ENCODE assay signal across 15 cellular contexts in genomic region chr12:79367016-79367575, GRCh38.
DNase-seq lines count a peak whose midpoint lies in the region; ATAC-seq and TF ChIP-seq lines count a peak whose summit lies in the region.
"Had no signal": no experiment of that assay in that cellular context is flagged by ENCODE, and none has a peak within 500 bp of the region (broad histone marks: within the 10 kb centered on the region; RNA-seq: fewer than 3 reads in every experiment).

No MANE protein-coding gene starts in this region.

- H2AFZ ChIP-seq in PC-9: no peak overlapping the region

- H3K4me3 ChIP-seq in PC-9 (no peak overlapping the region), epithelial cell of esophagus (ENCODE audit: low read length) (no peak overlapping the region), prostate gland (no peak overlapping the region)

- H3F3A ChIP-seq in PC-9 (ENCODE audit: insufficient read depth, low read depth): peaks cover 4% of the 10 kb centered on the region; the same call in 1 of the 2 replicates

- no peak for TF ChIP-seq POLR2A in prostate gland (IDR thresholded peaks at IDR 0.05)

- no peaks in the 10 kb centered on the region for H3K79me2 ChIP-seq in PC-9 (ENCODE audit: low read depth)

- H3K9me3 ChIP-seq in PC-9 (ENCODE audit: insufficient read depth, low read depth): no peaks in the 10 kb centered on the region; the same call in 1 of the 2 replicates
- H3K9me3 ChIP-seq in prostate gland: no peaks in the 10 kb centered on the region

- TF ChIP-seq CTCF in PC-9 (conservative IDR thresholded peaks at IDR 0.05) (no peak), epithelial cell of esophagus (IDR thresholded peaks at IDR 0.05; ENCODE audit: insufficient read depth, low read depth, low read length, missing control alignments) (no peak), prostate gland (IDR thresholded peaks at IDR 0.05) (no peak)

- no TSS peak for BruUV-seq in PC-9 (replicated peaks; lab: Mats Ljungman, UMichigan)

- H3K4me2 ChIP-seq in PC-9: peak overlapping the region; percentile 44

- peak overlapping the region; percentile 31; the same call in 1 of the 2 replicates for H3K27ac ChIP-seq in PC-9
- H3K27ac ChIP-seq in prostate gland: no peak overlapping the region

- 19% methylated on average over 3 of the region's 3 CpGs for WGBS in prostate gland

- no peaks in the 10 kb centered on the region for H3K36me3 ChIP-seq in PC-9 (ENCODE audit: low read depth)
- no peaks in the 10 kb centered on the region for H3K36me3 ChIP-seq in prostate gland

- H3K27me3 ChIP-seq in PC-9 (ENCODE audit: insufficient read depth, low read depth) (no peaks in the 10 kb centered on the region), prostate gland (replicated peaks; ENCODE audit: insufficient read depth) (no peaks in the 10 kb centered on the region)

- CTCF ChIA-PET in PC-9 (lab: Charles Lee): no interaction called here

- intact Hi-C loops in PC-9 (cut with micrococcal nuclease; ENCODE audit: unreplicated experiment): loop anchor here (10.0 kb wide), 1 partner anchor 472 kb away; no protein-coding TSS in a partner anchor
- intact Hi-C loops in prostate gland (cut with DNase I): no loop called here

- peak; percentile 66 for DNase-seq in NCI-H1105 treated with DMSO at 0.1 percent for 48 hours (lab: John Stamatoyannopoulos, UW)
- DNase-seq in PC-9: peak; percentile 9 to 86
- peak; percentile 86 for DNase-seq in epithelial cell of esophagus (ENCODE audit: low read depth)
- DNase-seq in prostate gland (ENCODE audit: low spot score): peak; percentile 35
- DNase-seq in NCI-H345 treated with DMSO at 0.1 percent for 48 hours (lab: John Stamatoyannopoulos, UW; ENCODE audit: unreplicated experiment): no peak
- DNase-seq in ecto neural progenitor cell (ENCODE audit: low spot score): no peak
- DNase-seq: EL, HCEC 1CT, NCI-H187 treated with DMSO at 0.1 percent for 48 hours, NCI-H2171, NCI-H446 treated with DMSO at 0.1 percent for 48 hours, NCI-H774, Right ventricle myocardium superior had no signal

- no peak for ATAC-seq in HG02623 (IDR thresholded peaks at IDR 0.05; ENCODE audit: unreplicated experiment)
- ATAC-seq: Panc1 had no signal

- POLR2A ChIA-PET in PC-9 (lab: Charles Lee; ENCODE audit: unreplicated experiment): no interaction called here

- no peaks in the 10 kb centered on the region for H3K9me2 ChIP-seq in PC-9 (ENCODE audit: insufficient read depth)

- no peaks in the 10 kb centered on the region for H4K20me1 ChIP-seq in PC-9 (ENCODE audit: insufficient read depth)

- H3K4me1 ChIP-seq in PC-9 (replicated peaks; ENCODE audit: insufficient read depth) (peaks cover 29% of the 10 kb centered on the region), prostate gland (replicated peaks) (no peaks in the 10 kb centered on the region)

Comparison
In these comparisons a context has a peak if more than half of its experiments do, and no peak if none do; other contexts are left out.
1. DNase-seq: peak in NCI-H1105 treated with DMSO at 0.1 percent for 48 hours (single experiment), PC-9 (2 of 2), epithelial cell of esophagus (single experiment) and prostate gland (single experiment); none in NCI-H345 treated with DMSO at 0.1 percent for 48 hours (single experiment) and ecto neural progenitor cell (single experiment).